ENCODE assay signal across 8 cellular contexts in genomic region chr11:2929880-2930704, GRCh38. TPM values are rescaled to one million over a fixed set of nuclear protein-coding genes. Genes with fewer than 3 reads are reported as not detected.
DNase-seq lines count a peak whose midpoint lies in the region; ATAC-seq, FAIRE-seq and TF ChIP-seq lines count a peak whose summit lies in the region.

No MANE protein-coding gene starts in this region.

- no peak for ATAC-seq in HG02884 (IDR thresholded peaks at IDR 0.05; ENCODE audit: unreplicated experiment)

- peak; percentile 53 for FAIRE-seq in GM12892 (lab: Jason Lieb, UNC)

- H3K4me3 Mint-ChIP-seq in IgD-negative memory B cell (peak overlapping the region; percentile 27 to 93 (median 85)), neural crest cell (peak overlapping the region; percentile 63)

- no peak for TF ChIP-seq POLR2A in GM12892 (IDR thresholded peaks at IDR 0.05; ENCODE audit: low read depth, low read length)

- H3K27ac Mint-ChIP-seq in IgD-negative memory B cell = peak overlapping the region in 1 of 3 donors; percentile 25
- no peak overlapping the region for H3K27ac Mint-ChIP-seq in neural crest cell (ENCODE audit: unreplicated experiment)

- H3K4me1 Mint-ChIP-seq in IgD-negative memory B cell (peaks cover 9 to 10% (median 10%) of the 10 kb centered on the region in 3 donors), neural crest cell (peaks cover 15% of the 10 kb centered on the region)

- H3K36me3 Mint-ChIP-seq in IgD-negative memory B cell = no peaks in the 10 kb centered on the region
- H3K36me3 Mint-ChIP-seq in neural crest cell (ENCODE audit: low read depth) = no peaks in the 10 kb centered on the region

- in situ Hi-C loops in ACHN (cut with HindIII; ENCODE audit: low pct_ligation_motif_present, low pct_unique_long_range_greater_than_20kb, low sequenced_read_pairs) = no loop called here

- H3K27me3 Mint-ChIP-seq in IgD-negative memory B cell (peaks cover 28% of the 10 kb centered on the region), neural crest cell (ENCODE audit: low read depth) (peaks cover 62% of the 10 kb centered on the region)

- DNase-seq in ACHN = peak; percentile 49
- no peak for DNase-seq in GM12892 (ENCODE audit: insufficient read length)
- peak; percentile 59 for DNase-seq in activated CD4-positive, alpha-beta T cell treated with anti-CD3 and anti-CD28 coated beads for 48 hours
- DNase-seq in fibroblast of mammary gland (ENCODE audit: low read depth) = peak; percentile 62
- no peak for DNase-seq in neural crest cell (ENCODE audit: low read depth, low spot score)
- DNase-seq in NCI-H82 (lab: John Stamatoyannopoulos, UW) = no peak

- TF ChIP-seq CTCF in fibroblast of mammary gland (conservative IDR thresholded peaks at IDR 0.05; ENCODE audit: control insufficient read depth, insufficient read depth, low read depth, low read length) (peak; percentile 40), neural crest cell (conservative IDR thresholded peaks at IDR 0.05) (no peak)

- H3K4me3 ChIP-seq in fibroblast of mammary gland (ENCODE audit: control insufficient read depth, low read depth, low read length) = peak overlapping the region; percentile 28

- H3K9me3 Mint-ChIP-seq in IgD-negative memory B cell (no peaks in the 10 kb centered on the region), neural crest cell (no peaks in the 10 kb centered on the region)

RNA-seq across cellular contexts. Expression of gene PHLDA2, which starts 0.9 kb away (rescaled TPM):
- polyA plus RNA-seq in GM12892 (2012; ENCODE audit: missing spikeins) = not detected
- not detected for polyA plus RNA-seq in IgD-negative memory B cell
- total RNA-seq in neural crest cell = 1.1 and 1.6 TPM in 2 replicates

RNA-seq across cellular contexts. Expression of gene CDKN1C, which starts 44.5 kb away (rescaled TPM):
- polyA plus RNA-seq in GM12892 (2012; ENCODE audit: missing spikeins) = not detected
- not detected for polyA plus RNA-seq in IgD-negative memory B cell
- total RNA-seq in neural crest cell = 78.3 and 80.0 TPM in 2 replicates

Comparison
In these comparisons a context has a peak if more than half of its experiments do, and no peak if none do; other contexts are left out.
1. DNase-seq: peak in ACHN (single experiment), activated CD4-positive, alpha-beta T cell treated with anti-CD3 and anti-CD28 coated beads for 48 hours (single experiment) and fibroblast of mammary gland (single experiment); none in GM12892 (single experiment), neural crest cell (single experiment) and NCI-H82 (single experiment).